ENCODE assay signal across 9 cellular contexts in the genomic region with DNA sequence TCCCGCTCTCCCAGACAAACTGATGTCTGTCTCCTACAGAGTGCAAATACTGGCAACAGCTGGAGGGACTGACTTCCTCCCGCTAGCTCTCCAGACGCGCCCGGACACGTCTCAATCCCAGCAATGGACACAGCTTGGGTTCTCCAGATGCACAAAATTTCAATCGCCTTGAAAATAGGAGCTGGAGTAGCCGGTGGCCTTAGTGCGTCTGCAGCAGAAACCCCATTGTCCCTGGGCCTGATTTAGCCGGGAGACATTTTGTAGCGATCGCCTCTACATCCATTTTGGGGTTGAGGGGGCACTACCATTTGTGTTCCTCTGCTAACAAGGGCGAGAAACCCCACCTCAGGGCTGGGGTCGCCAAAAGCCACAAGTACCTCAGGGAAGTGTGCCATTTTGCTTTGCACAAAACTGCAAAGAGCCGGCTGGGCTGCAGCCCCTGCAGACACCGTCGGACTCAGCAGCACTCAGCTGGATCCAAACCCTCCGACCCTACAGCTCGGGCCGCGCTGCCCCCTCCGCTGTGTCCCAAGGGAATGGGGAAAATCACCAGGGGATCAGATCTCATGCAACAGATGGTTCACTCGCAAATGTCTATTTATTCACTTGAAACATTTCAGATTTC. TPM values are rescaled to one million over a fixed set of nuclear protein-coding genes. Genes with fewer than 3 reads are reported as not detected.
DNase-seq lines count a peak whose midpoint lies in the region; ATAC-seq, FAIRE-seq and TF ChIP-seq lines count a peak whose summit lies in the region.
"Had no signal": no experiment of that assay in that cellular context is flagged by ENCODE, and none has a peak within 500 bp of the region (broad histone marks: within the 10 kb centered on the region; RNA-seq: fewer than 3 reads in every experiment).

No MANE protein-coding gene starts in this region.

- no peaks in the 10 kb centered on the region for H4K20me1 ChIP-seq in smooth muscle cell (ENCODE audit: low read depth)

- TF ChIP-seq POLR2A in heart left ventricle (IDR thresholded peaks at IDR 0.05) (no peak), H54 (IDR thresholded peaks at IDR 0.05; ENCODE audit: low read depth, low read length) (no peak), erythroblast (IDR thresholded peaks at IDR 0.05; ENCODE audit: low read length) (no peak)

- H3F3A ChIP-seq in smooth muscle cell (ENCODE audit: low read depth), result peaks cover 36% of the 10 kb centered on the region

- H3K4me3 ChIP-seq in HUES64 (ENCODE audit: low read length) (peak overlapping the region; percentile 30), heart left ventricle (peak overlapping the region in 10 of 12 donors; percentile 10 to 43 (median 28)), smooth muscle cell (peak overlapping the region; percentile 41)

- 52% methylated on average over 23 of the region's 23 CpGs for WGBS in HUES64
- WGBS in heart left ventricle, 4 donors, result 43 to 57% (median 53%) methylated on average over 22 to 23 of the region's 23 CpGs
- 47% methylated on average over 23 of the region's 23 CpGs for WGBS in smooth muscle cell (ENCODE audit: low lambda C conversion rate)

- H3K4me1 ChIP-seq in HUES64 (ENCODE audit: insufficient read depth, low read length) (peaks cover 46% of the 10 kb centered on the region), heart left ventricle (peaks cover 0 to 23% (median 3%) of the 10 kb centered on the region in 12 donors), smooth muscle cell (ENCODE audit: low read depth) (peaks cover 46% of the 10 kb centered on the region)

- no peaks in the 10 kb centered on the region for H3K36me3 ChIP-seq in HUES64 (ENCODE audit: insufficient read depth, low read length)
- no peaks in the 10 kb centered on the region for H3K36me3 ChIP-seq in heart left ventricle
- H3K36me3 ChIP-seq in smooth muscle cell (ENCODE audit: low read depth), result no peaks in the 10 kb centered on the region

- peak overlapping the region; percentile 67 for H3K4me2 ChIP-seq in smooth muscle cell

- H3K27me3 ChIP-seq in HUES64 (ENCODE audit: insufficient read depth, low read length) (no peaks in the 10 kb centered on the region), heart left ventricle (peaks cover 0 to 25% (median 0%) of the 10 kb centered on the region in 9 donors), smooth muscle cell (ENCODE audit: low read depth) (no peaks in the 10 kb centered on the region)

- ATAC-seq in heart left ventricle, result peak in 2 of 4 donors; percentile 57 to 79
- no peak for ATAC-seq in HG03025 (IDR thresholded peaks at IDR 0.05; ENCODE audit: low FRiP score, unreplicated experiment)
- ATAC-seq in HG02938 (IDR thresholded peaks at IDR 0.05; ENCODE audit: unreplicated experiment), result no peak

- H2AFZ ChIP-seq in smooth muscle cell (ENCODE audit: low read depth), result peak overlapping the region; percentile 84

- FAIRE-seq in H54 (lab: Jason Lieb, UNC), result no peak

- H3K79me2 ChIP-seq in smooth muscle cell (ENCODE audit: low read depth), result no peaks in the 10 kb centered on the region

- H3K9me3 ChIP-seq in HUES64 (ENCODE audit: insufficient read depth, low read depth, low read length), result no peaks in the 10 kb centered on the region
- no peaks in the 10 kb centered on the region for H3K9me3 ChIP-seq in heart left ventricle
- no peaks in the 10 kb centered on the region for H3K9me3 ChIP-seq in smooth muscle cell (replicated peaks; ENCODE audit: low read depth)

- DNase-seq in NCI-H82 treated with DMSO at 0.1 percent for 48 hours (lab: John Stamatoyannopoulos, UW; ENCODE audit: unreplicated experiment), result peak; percentile 71
- DNase-seq in heart left ventricle, result peak in 4 of 5 donors; percentile 23 to 63 (median 44)
- DNase-seq in smooth muscle cell (lab: John Stamatoyannopoulos, UW; ENCODE audit: unreplicated experiment), result no peak
- no peak for DNase-seq in H54 (ENCODE audit: insufficient read length, low spot score)
- no peak for DNase-seq in erythroblast (lab: John Stamatoyannopoulos, UW)
- DNase-seq: naive B cell had no signal

- H3K27ac ChIP-seq in HUES64 (ENCODE audit: low read depth, low read length) (peak overlapping the region; percentile 97), heart left ventricle (peak overlapping the region in 7 of 12 donors; percentile 1 to 64 (median 29)), smooth muscle cell (ENCODE audit: low read depth) (peak overlapping the region; percentile 80)

- TF ChIP-seq CTCF in heart left ventricle (IDR thresholded peaks at IDR 0.05) (no peak), smooth muscle cell (IDR thresholded peaks at IDR 0.05; ENCODE audit: borderline replicate concordance, insufficient read depth, poor library complexity, severe bottlenecking) (no peak)

- H3K9ac ChIP-seq in HUES64 (ENCODE audit: low read depth, low read length), result peak overlapping the region; percentile 85
- peak overlapping the region; percentile 7 for H3K9ac ChIP-seq in smooth muscle cell (ENCODE audit: low read depth)

- intact Hi-C loops in heart left ventricle (cut with DNase I), result loop anchor here in 6 of 10 donors (5.0 to 10.0 kb wide), 4 partner anchors 80 to 222 kb away; a partner anchor contains a TSS

RNA-seq across cellular contexts. Expression of a gene that starts 5.9 kb away (rescaled TPM):
- polyA plus RNA-seq in HUES64 (2013, experiment 1 of 2), result 0.50 TPM
- polyA plus RNA-seq in HUES64 (2013, experiment 2 of 2), result not detected
- 1 to 10 TPM in 1 of 9 donors, under 1 TPM in 3, not detected in 5; 0.76 to 1.1 (median 0.82) TPM for total RNA-seq in heart left ventricle
- under 1 TPM in 1 of 2 donors, not detected in 1; 0.17 TPM for polyA plus RNA-seq in heart left ventricle
- not detected in 2 replicates for total RNA-seq in smooth muscle cell
- polyA plus RNA-seq in smooth muscle cell, result 0.18 TPM in 1 of 2 replicates, not detected in the other

RNA-seq across cellular contexts. Expression of a gene that starts 20.4 kb away (rescaled TPM):
- not detected for polyA plus RNA-seq in HUES64 (2013, experiment 1 of 2)
- 0.44 TPM for polyA plus RNA-seq in HUES64 (2013, experiment 2 of 2)
- total RNA-seq in heart left ventricle (10 to 100 TPM in 1 of 9 donors, under 1 TPM in 2, not detected in 6; 0.21 to 22.2 (median 0.33) TPM), smooth muscle cell (8.8 and 14.8 TPM in 2 replicates)
- polyA plus RNA-seq in heart left ventricle (under 1 TPM in 1 of 2 donors, not detected in 1; 0.06 TPM), smooth muscle cell (6.3 and 12.3 TPM in 2 replicates)

Comparison
In these comparisons a context has a peak if more than half of its experiments do, and no peak if none do; other contexts are left out.
1. H3K27ac ChIP-seq: peak in every context shown above with its lines; median percentile 97 in HUES64; 80 in smooth muscle cell; 29 in heart left ventricle.
2. DNase-seq: peak in NCI-H82 treated with DMSO at 0.1 percent for 48 hours (single experiment) and heart left ventricle (4 of 5); none in smooth muscle cell (single experiment), H54 (single experiment) and erythroblast (0 of 2).
3. Peak in every context shown above with its lines, with median percentiles within 50 percentile points of each other: H3K4me3 ChIP-seq.